8 cellular contexts compared by ENCODE assay signal in the genomic region with DNA sequence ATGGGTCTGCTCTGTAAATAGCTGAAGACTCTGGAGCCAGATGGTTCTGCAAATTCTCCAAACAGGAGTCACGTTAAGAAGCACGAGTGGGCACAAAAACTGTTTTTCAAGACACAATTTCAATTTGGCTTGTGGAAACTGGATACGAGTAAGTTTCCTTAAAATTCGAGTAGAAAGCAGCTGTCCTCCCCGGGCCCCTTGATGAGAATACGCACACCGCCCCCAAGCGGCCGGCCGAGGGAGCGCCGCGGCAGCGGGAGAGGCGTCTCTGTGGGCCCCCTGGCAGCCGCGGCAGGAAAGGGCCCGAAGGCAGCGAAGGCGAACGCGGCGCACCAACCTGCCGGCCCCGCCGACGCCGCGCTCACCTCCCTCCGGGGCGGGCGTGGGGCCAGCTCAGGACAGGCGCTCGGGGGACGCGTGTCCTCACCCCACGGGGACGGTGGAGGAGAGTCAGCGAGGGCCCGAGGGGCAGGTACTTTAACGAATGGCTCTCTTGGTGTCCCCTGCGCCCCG. TPM values are rescaled to one million over a fixed set of nuclear protein-coding genes. Genes with fewer than 3 reads are reported as not detected.
DNase-seq lines count a peak whose midpoint lies in the region; ATAC-seq and TF ChIP-seq lines count a peak whose summit lies in the region.

No MANE protein-coding gene starts in this region.

- TF ChIP-seq CTCF in GM12865 (IDR thresholded peaks at IDR 0.05; ENCODE audit: insufficient read depth, low read depth, low read length, missing control alignments) (peak; percentile 89), body of pancreas (IDR thresholded peaks at IDR 0.05) (peak; percentile 88 to 99 (median 96)), gastrocnemius medialis (IDR thresholded peaks at IDR 0.05 in 4 of 5, conservative IDR thresholded peaks at IDR 0.05 in 1 of 5) (peak; percentile 83 to 90 (median 86))

- H3K4me3 ChIP-seq in GM12865 (ENCODE audit: low read depth, low read length) = peak overlapping the region; percentile 64
- peak overlapping the region; percentile 24 to 25 for H3K4me3 ChIP-seq in body of pancreas
- peak overlapping the region; percentile 67 for H3K4me3 ChIP-seq in iPS-11a (ENCODE audit: low read depth, low read length)
- peak overlapping the region; percentile 55 to 63 (median 58) for H3K4me3 ChIP-seq in gastrocnemius medialis

- intact Hi-C loops in body of pancreas (cut with DNase I) = loop anchor here (5.0 to 10.0 kb wide), 2 partner anchors 763 to 865 kb away; no protein-coding TSS in a partner anchor
- intact Hi-C loops in gastrocnemius medialis (cut with DNase I; ENCODE audit: low total_unique reads) = loop anchor here (1.0 to 10.0 kb wide), 3 partner anchors 175 to 873 kb away; no protein-coding TSS in a partner anchor

- H3K4me1 ChIP-seq in body of pancreas (peaks cover 42% of the 10 kb centered on the region), gastrocnemius medialis (peaks cover 7 to 12% of the 10 kb centered on the region in 2 donors)

- peak overlapping the region; percentile 79 to 85 (median 80) for H3K27ac ChIP-seq in body of pancreas
- H3K27ac ChIP-seq in gastrocnemius medialis = peak overlapping the region; percentile 66 to 75 (median 68)

- 0 to 3% methylated on average over 6 to 35 of the region's 43 CpGs for WGBS in body of pancreas, 2 donors

- ATAC-seq in HG02840 (IDR thresholded peaks at IDR 0.05; ENCODE audit: low FRiP score, unreplicated experiment) = peak; percentile 63
- peak; percentile 79 for ATAC-seq in body of pancreas
- peak; percentile 84 to 87 for ATAC-seq in gastrocnemius medialis
- no peak for ATAC-seq in HG03196 (IDR thresholded peaks at IDR 0.05; ENCODE audit: unreplicated experiment)

- H3K9me3 ChIP-seq in body of pancreas (no peaks in the 10 kb centered on the region), gastrocnemius medialis (no peaks in the 10 kb centered on the region)

- in situ Hi-C loops in gastrocnemius medialis (cut with MboI; ENCODE audit: low sequenced_read_pairs in 4 of 4) = loop anchor here in 2 of 4 donors (10.0 to 25.0 kb wide), 3 partner anchors 418 to 768 kb away; no protein-coding TSS in a partner anchor

- H3K27me3 ChIP-seq in body of pancreas (no peaks in the 10 kb centered on the region), gastrocnemius medialis (peaks cover 0 to 6% (median 4%) of the 10 kb centered on the region in 3 donors)

- DNase-seq in GM12865 (ENCODE audit: low read depth) (peak; percentile 91), NCI-H2081 (lab: John Stamatoyannopoulos, UW) (peak; percentile 75 to 85), UCSD-AML1 (lab: John Stamatoyannopoulos, UW; ENCODE audit: unreplicated experiment) (peak; percentile 87), body of pancreas (peak; percentile 91 to 95 (median 92)), gastrocnemius medialis (peak; percentile 56 to 82)

- TF ChIP-seq POLR2A in body of pancreas (IDR thresholded peaks at IDR 0.05) = no peak
- TF ChIP-seq POLR2A in gastrocnemius medialis (IDR thresholded peaks at IDR 0.05) = no peak

- H3K36me3 ChIP-seq in body of pancreas (replicated peaks in 1 of 2; ENCODE audit: insufficient read depth in 1 of 2, low read depth in 2 of 2) = peaks cover 0 to under 1% of the 10 kb centered on the region in 2 donors
- H3K36me3 ChIP-seq in gastrocnemius medialis = peaks cover 0 to 1% of the 10 kb centered on the region in 2 donors

RNA-seq across cellular contexts. Expression of a gene that starts 0.7 kb away (rescaled TPM):
- total RNA-seq in body of pancreas = 100 to 1,000 TPM; 139 to 398 TPM
- total RNA-seq in gastrocnemius medialis = 10 to 100 TPM; 10.7 to 99.0 (median 44.6) TPM
